In the genomic region with DNA sequence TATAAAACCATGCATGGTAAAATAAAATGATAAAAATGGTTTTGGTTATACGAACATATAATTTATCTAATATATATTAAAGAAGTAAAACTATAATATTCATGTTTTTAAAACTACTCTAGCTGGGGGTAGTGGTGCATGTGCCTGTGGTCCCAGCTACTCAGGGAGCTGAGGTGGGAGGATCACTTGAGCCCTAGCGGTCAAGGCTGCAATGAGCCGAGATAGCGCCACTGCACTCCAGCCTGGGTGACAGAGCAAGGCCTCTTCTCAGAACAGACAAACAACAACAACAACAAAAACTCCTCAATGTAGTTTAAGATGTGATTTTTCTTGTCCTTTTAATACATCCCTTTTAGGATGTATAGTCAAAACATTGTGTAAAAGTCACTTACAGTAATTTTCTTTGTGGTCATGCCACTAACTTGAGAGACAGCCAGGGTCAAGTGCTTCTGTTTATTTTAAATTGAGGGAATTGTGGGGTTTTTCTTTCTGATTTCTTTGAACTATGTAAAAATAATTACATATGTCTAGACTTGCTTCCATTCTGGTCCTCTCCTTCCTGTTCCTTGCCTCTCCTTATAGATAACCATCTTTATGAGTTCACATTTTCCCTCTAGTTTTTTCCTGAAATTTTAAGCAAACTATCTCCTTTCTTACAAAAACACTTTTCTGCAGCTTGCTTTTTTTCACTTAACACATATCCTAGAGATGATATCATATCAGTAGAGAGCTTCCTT, we compare ENCODE assay signal across 1 cellular context.
TF ChIP-seq lines count a peak whose summit lies in the region.

No MANE protein-coding gene starts in this region.

TF ChIP-seq in K562, 482 proteins besides CTCF, POLR2A, EP300 and RAD21 (continued from another document and continues in another):
- TF ChIP-seq POLR2AphosphoS5 (IDR thresholded peaks at IDR 0.05; ENCODE audit: control insufficient read depth, insufficient read depth, low read depth, low read length) (no peak), ZNF695 (CRISPR knock-in tag; IDR thresholded peaks at IDR 0.05) (no peak), ZNF77 (CRISPR knock-in tag; IDR thresholded peaks at IDR 0.05) (no peak), GABPB2 (CRISPR knock-in tag; conservative IDR thresholded peaks at IDR 0.05) (no peak), RBM15 (IDR thresholded peaks at IDR 0.05; ENCODE audit: insufficient read depth, low read length) (no peak), SRSF7 (optimal IDR thresholded peaks at IDR 0.05; ENCODE audit: low read depth, low read length) (no peak), ZNF224 (CRISPR knock-in tag; IDR thresholded peaks at IDR 0.05) (no peak), MCM2 (IDR thresholded peaks at IDR 0.05; ENCODE audit: low read depth) (no peak), DPF2 (IDR thresholded peaks at IDR 0.05) (0 out of 2 replicates have a peak, but pooled peaks have one; percentile 14), BCOR (IDR thresholded peaks at IDR 0.05) (no peak), PTRF (tag; IDR thresholded peaks at IDR 0.05) (no peak), HLTF (IDR thresholded peaks at IDR 0.05) (no peak), CBFA2T2 (conservative IDR thresholded peaks at IDR 0.05) (no peak), ZNF140 (CRISPR knock-in tag; IDR thresholded peaks at IDR 0.05) (no peak), KLF16 (IDR thresholded peaks at IDR 0.05) (no peak), KDM5B (IDR thresholded peaks at IDR 0.05; ENCODE audit: insufficient replicate concordance, low read depth, low read length) (no peak), C11orf30 (IDR thresholded peaks at IDR 0.05; ENCODE audit: low read depth) (no peak), CBX3 (IDR thresholded peaks at IDR 0.05; ENCODE audit: borderline replicate concordance in 1 of 2, low read length in 2 of 2) (no peak), TRIM28 (IDR thresholded peaks at IDR 0.05) (no peak), ZNF589 (CRISPR knock-in tag; IDR thresholded peaks at IDR 0.05; ENCODE audit: low read depth) (no peak), POLR2G (IDR thresholded peaks at IDR 0.05; ENCODE audit: low read depth, low read length) (no peak), ZNF324 (CRISPR knock-in tag; IDR thresholded peaks at IDR 0.05) (no peak), MIER1 (IDR thresholded peaks at IDR 0.05; ENCODE audit: low read depth) (no peak), E2F3 (CRISPR knock-in tag; IDR thresholded peaks at IDR 0.05) (no peak), CTBP1 (IDR thresholded peaks at IDR 0.05; ENCODE audit: borderline replicate concordance) (no peak), THRAP3 (IDR thresholded peaks at IDR 0.05; ENCODE audit: borderline replicate concordance) (no peak), FOXJ2 (tag; IDR thresholded peaks at IDR 0.05) (0 out of 2 replicates have a peak, but pooled peaks have one; percentile 31), NONO (IDR thresholded peaks at IDR 0.05; ENCODE audit: low read depth in 2 of 2, low read length in 1 of 2) (no peak), SIX5 (IDR thresholded peaks at IDR 0.05; ENCODE audit: borderline replicate concordance in 1 of 2, insufficient read depth in 1 of 2, low read depth in 1 of 2, low read length in 2 of 2) (no peak), HDAC2 (IDR thresholded peaks at IDR 0.05) (no peak), ESRRA (IDR thresholded peaks at IDR 0.05; ENCODE audit: borderline replicate concordance, low read depth) (no peak), IRF2 (CRISPR knock-in tag; IDR thresholded peaks at IDR 0.05) (no peak), RBFOX2 (IDR thresholded peaks at IDR 0.05; ENCODE audit: low read depth, low read length) (no peak), CXXC5 (CRISPR knock-in tag; IDR thresholded peaks at IDR 0.05) (0 out of 2 replicates have a peak, but pooled peaks have one; percentile 17), YBX1 (IDR thresholded peaks at IDR 0.05) (no peak), ZNF197 (CRISPR knock-in tag; IDR thresholded peaks at IDR 0.05; ENCODE audit: low read depth) (no peak), RBM34 (IDR thresholded peaks at IDR 0.05; ENCODE audit: borderline replicate concordance, insufficient read depth, low read length) (no peak), ILF3 (IDR thresholded peaks at IDR 0.05; ENCODE audit: borderline replicate concordance) (no peak), ZNF311 (CRISPR knock-in tag; IDR thresholded peaks at IDR 0.05) (no peak), NR2C2 (CRISPR knock-in tag; IDR thresholded peaks at IDR 0.05) (no peak), NR2C2 (tag; IDR thresholded peaks at IDR 0.05) (peak; percentile 28; the same call in 1 of the 2 replicates)
- TF ChIP-seq, protein P1, sequence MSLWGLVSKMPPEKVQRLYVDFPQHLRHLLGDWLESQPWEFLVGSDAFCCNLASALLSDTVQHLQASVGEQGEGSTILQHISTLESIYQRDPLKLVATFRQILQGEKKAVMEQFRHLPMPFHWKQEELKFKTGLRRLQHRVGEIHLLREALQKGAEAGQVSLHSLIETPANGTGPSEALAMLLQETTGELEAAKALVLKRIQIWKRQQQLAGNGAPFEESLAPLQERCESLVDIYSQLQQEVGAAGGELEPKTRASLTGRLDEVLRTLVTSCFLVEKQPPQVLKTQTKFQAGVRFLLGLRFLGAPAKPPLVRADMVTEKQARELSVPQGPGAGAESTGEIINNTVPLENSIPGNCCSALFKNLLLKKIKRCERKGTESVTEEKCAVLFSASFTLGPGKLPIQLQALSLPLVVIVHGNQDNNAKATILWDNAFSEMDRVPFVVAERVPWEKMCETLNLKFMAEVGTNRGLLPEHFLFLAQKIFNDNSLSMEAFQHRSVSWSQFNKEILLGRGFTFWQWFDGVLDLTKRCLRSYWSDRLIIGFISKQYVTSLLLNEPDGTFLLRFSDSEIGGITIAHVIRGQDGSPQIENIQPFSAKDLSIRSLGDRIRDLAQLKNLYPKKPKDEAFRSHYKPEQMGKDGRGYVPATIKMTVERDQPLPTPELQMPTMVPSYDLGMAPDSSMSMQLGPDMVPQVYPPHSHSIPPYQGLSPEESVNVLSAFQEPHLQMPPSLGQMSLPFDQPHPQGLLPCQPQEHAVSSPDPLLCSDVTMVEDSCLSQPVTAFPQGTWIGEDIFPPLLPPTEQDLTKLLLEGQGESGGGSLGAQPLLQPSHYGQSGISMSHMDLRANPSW (CRISPR knock-in tag; IDR thresholded peaks at IDR 0.05) = no peak
- TF ChIP-seq, protein P2, sequence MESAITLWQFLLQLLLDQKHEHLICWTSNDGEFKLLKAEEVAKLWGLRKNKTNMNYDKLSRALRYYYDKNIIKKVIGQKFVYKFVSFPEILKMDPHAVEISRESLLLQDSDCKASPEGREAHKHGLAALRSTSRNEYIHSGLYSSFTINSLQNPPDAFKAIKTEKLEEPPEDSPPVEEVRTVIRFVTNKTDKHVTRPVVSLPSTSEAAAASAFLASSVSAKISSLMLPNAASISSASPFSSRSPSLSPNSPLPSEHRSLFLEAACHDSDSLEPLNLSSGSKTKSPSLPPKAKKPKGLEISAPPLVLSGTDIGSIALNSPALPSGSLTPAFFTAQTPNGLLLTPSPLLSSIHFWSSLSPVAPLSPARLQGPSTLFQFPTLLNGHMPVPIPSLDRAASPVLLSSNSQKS (CRISPR knock-in tag; IDR thresholded peaks at IDR 0.05) = no peak
- TF ChIP-seq, protein P3, sequence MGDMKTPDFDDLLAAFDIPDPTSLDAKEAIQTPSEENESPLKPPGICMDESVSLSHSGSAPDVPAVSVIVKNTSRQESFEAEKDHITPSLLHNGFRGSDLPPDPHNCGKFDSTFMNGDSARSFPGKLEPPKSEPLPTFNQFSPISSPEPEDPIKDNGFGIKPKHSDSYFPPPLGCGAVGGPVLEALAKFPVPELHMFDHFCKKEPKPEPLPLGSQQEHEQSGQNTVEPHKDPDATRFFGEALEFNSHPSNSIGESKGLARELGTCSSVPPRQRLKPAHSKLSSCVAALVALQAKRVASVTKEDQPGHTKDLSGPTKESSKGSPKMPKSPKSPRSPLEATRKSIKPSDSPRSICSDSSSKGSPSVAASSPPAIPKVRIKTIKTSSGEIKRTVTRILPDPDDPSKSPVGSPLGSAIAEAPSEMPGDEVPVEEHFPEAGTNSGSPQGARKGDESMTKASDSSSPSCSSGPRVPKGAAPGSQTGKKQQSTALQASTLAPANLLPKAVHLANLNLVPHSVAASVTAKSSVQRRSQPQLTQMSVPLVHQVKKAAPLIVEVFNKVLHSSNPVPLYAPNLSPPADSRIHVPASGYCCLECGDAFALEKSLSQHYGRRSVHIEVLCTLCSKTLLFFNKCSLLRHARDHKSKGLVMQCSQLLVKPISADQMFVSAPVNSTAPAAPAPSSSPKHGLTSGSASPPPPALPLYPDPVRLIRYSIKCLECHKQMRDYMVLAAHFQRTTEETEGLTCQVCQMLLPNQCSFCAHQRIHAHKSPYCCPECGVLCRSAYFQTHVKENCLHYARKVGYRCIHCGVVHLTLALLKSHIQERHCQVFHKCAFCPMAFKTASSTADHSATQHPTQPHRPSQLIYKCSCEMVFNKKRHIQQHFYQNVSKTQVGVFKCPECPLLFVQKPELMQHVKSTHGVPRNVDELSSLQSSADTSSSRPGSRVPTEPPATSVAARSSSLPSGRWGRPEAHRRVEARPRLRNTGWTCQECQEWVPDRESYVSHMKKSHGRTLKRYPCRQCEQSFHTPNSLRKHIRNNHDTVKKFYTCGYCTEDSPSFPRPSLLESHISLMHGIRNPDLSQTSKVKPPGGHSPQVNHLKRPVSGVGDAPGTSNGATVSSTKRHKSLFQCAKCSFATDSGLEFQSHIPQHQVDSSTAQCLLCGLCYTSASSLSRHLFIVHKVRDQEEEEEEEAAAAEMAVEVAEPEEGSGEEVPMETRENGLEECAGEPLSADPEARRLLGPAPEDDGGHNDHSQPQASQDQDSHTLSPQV (IDR thresholded peaks at IDR 0.05) = 0 out of 2 replicates have a peak, but pooled peaks have one; percentile 47
- TF ChIP-seq, protein P4, sequence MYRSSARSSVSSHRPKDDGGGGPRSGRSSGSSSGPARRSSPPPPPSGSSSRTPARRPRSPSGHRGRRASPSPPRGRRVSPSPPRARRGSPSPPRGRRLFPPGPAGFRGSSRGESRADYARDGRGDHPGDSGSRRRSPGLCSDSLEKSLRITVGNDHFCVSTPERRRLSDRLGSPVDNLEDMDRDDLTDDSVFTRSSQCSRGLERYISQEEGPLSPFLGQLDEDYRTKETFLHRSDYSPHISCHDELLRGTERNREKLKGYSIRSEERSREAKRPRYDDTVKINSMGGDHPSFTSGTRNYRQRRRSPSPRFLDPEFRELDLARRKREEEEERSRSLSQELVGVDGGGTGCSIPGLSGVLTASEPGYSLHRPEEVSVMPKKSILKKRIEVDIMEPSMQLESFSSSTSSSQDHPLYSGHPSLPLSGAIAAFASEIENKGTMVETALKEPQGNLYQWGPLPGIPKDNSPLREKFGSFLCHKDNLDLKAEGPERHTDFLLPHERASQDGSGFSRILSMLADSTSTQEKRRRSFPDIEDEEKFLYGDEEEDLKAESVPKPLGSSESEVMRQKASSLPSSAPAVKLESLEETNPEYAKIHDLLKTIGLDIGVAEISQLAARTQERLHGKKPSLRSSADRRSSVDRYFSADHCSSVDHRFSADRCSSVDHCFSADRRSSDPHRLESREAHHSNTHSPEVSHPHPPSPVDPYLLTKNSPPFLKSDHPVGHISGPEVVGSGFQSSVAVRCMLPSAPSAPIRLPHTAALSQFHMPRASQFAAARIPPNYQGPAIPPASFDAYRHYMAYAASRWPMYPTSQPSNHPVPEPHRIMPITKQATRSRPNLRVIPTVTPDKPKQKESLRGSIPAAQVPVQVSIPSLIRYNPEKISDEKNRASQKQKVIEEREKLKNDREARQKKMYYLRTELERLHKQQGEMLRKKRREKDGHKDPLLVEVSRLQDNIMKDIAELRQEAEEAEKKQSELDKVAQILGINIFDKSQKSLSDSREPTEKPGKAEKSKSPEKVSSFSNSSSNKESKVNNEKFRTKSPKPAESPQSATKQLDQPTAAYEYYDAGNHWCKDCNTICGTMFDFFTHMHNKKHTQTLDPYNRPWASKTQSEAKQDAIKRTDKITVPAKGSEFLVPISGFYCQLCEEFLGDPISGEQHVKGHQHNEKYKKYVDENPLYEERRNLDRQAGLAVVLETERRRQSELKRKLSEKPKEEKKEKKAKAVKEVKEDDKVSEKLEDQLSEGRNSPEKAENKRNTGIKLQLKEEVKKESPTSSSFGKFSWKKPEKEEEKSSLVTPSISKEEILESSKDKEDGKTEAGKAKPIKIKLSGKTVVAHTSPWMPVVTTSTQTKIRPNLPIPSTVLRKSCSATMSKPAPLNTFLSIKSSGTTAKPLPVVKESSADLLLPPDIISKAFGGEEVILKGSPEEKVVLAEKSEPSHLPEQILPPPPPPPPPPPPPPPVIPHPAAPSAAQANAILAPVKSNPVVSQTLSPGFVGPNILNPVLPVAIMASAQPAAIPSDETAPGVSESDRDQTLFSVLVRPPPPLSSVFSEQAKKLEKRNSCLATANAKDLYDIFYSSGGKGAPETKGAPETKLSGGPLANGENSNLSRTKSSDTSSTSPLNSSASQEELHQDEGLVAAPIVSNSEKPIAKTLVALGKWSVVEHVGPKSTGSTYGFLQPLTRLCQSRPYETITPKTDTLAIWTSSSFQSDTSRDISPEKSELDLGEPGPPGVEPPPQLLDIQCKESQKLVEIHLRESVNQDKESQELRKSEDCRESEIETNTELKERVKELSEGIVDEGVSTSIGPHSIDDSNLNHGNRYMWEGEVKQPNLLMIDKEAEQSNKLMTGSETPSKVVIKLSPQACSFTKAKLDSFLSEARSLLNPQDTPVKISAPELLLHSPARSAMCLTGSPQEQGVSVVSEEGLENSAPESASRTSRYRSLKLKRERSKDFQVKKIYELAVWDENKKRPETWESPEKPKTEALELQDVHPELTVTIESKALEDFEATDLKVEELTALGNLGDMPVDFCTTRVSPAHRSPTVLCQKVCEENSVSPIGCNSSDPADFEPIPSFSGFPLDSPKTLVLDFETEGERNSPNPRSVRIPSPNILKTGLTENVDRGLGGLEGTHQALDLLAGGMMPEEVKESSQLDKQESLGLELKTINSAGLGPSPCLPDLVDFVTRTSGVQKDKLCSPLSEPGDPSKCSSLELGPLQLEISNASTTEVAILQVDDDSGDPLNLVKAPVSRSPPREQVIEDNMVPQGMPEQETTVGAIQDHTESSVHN (IDR thresholded peaks at IDR 0.05; ENCODE audit: borderline replicate concordance in 1 of 2, low read depth in 1 of 2) = no peak
- TF ChIP-seq, protein P5, sequence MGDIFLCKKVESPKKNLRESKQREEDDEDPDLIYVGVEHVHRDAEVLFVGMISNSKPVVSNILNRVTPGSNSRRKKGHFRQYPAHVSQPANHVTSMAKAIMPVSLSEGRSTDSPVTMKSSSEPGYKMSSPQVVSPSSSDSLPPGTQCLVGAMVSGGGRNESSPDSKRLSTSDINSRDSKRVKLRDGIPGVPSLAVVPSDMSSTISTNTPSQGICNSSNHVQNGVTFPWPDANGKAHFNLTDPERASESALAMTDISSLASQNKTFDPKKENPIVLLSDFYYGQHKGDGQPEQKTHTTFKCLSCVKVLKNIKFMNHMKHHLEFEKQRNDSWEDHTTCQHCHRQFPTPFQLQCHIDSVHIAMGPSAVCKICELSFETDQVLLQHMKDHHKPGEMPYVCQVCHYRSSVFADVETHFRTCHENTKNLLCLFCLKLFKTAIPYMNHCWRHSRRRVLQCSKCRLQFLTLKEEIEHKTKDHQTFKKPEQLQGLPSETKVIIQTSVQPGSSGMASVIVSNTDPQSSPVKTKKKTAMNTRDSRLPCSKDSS (IDR thresholded peaks at IDR 0.05; ENCODE audit: low read depth, partially characterized antibody) = no peak
- TF ChIP-seq, protein P6, sequence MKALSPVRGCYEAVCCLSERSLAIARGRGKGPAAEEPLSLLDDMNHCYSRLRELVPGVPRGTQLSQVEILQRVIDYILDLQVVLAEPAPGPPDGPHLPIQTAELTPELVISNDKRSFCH (CRISPR knock-in tag; IDR thresholded peaks at IDR 0.05) = no peak
- TF ChIP-seq, protein P6 (tag; IDR thresholded peaks at IDR 0.05) = no peak
